ENCODE assay signal across 1 cellular context in the genomic region with DNA sequence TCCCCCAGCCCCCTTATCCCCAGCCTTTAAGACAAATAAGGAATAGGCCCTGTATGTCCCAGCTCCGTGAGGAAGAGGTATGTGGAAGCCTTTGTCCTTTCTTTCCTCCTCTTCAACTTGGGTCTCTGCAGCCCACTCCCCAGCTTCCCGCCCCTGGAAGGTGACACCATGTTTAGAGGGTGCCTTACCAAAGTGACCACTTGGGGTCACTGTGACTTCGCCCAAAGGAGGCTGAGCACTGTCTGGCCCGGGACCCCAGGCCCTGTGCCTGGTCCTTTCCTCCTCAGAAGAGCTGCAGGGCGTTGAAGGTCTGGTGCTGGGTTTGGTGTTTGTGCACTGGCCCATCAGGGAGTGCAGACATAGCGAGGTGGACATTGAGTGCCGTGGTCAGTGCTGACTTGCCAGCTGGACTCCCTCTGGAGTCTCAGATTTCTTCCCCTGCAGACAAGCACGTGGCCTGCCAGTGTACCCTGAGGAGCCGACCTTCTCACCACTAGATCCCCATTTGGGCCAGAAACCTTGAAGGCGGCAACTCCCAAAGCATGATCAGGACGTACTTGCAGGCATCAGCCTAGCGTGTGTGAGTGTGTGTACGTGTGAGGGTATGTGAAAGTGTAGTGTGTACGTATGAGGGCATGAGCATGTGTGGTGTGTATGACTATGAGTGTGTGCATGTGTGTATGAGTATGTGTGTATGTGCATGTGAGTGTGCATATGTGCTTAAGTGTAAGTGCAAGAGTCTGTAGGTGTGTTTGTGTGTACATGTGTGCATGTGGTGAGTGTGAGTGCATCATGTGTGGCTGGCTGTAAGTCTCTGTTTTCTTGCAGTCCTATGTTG.
TF ChIP-seq lines count a peak whose summit lies in the region.

No MANE protein-coding gene starts in this region.

TF ChIP-seq in IMR-90, 13 proteins besides CTCF, POLR2A, EP300 and RAD21:
- no peak for TF ChIP-seq NFE2L2 (IDR thresholded peaks at IDR 0.05; ENCODE audit: low read depth, low read length)
- TF ChIP-seq, protein P1, sequence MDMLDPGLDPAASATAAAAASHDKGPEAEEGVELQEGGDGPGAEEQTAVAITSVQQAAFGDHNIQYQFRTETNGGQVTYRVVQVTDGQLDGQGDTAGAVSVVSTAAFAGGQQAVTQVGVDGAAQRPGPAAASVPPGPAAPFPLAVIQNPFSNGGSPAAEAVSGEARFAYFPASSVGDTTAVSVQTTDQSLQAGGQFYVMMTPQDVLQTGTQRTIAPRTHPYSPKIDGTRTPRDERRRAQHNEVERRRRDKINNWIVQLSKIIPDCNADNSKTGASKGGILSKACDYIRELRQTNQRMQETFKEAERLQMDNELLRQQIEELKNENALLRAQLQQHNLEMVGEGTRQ (IDR thresholded peaks at IDR 0.05; ENCODE audit: low read depth, low read length), result no peak
- 0 out of 2 replicates have a peak, but pooled peaks have one; percentile 18 for TF ChIP-seq SMC3 (IDR thresholded peaks at IDR 0.05; ENCODE audit: low read depth, low read length)
- no peak for TF ChIP-seq MAZ (IDR thresholded peaks at IDR 0.05; ENCODE audit: borderline replicate concordance, low read depth, low read length)
